Comparison of ENCODE assay signal across 1 cellular context in the genomic region with DNA sequence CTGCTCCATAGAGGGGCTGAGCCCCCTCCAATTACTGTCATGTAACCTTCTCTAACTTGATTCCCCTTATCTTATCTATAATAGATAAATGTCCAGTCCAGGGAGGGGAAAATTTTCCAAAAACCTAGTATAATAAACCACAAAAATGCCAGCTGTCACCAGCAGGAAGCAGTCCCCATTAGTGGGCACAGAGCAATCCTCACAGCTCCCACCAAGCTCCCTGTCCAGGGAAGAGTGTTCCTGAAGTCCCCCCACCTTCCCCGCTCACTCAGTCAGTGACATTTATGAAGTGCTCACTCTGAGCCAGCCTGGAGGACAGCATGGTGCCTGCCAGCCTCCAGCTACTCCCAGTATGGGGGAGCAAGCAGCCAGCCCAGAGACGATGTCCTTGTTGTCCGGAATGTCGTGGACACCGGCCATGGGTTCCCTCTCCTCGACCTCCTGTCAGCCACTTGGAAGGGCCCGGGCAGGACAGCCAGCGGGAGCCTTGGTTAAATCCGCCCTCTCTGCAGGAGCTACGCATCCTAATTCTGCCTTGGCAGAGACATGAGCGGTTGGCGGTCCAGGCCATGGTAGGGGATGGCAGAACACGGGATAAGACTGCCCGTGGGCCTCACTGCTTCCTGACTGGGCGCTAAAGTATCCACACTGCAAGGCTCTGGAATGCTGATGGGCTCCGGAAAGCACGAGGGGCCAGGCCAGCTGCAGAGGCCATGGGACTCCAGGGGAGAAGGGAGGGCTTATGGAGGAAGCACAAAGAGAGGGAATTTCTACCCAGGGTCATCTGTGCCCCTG.
TF ChIP-seq lines count a peak whose summit lies in the region.

No MANE protein-coding gene starts in this region.

TF ChIP-seq in WTC11, 78 proteins besides CTCF, POLR2A, EP300 and RAD21 (continued from another document):
- TF ChIP-seq, protein P1, sequence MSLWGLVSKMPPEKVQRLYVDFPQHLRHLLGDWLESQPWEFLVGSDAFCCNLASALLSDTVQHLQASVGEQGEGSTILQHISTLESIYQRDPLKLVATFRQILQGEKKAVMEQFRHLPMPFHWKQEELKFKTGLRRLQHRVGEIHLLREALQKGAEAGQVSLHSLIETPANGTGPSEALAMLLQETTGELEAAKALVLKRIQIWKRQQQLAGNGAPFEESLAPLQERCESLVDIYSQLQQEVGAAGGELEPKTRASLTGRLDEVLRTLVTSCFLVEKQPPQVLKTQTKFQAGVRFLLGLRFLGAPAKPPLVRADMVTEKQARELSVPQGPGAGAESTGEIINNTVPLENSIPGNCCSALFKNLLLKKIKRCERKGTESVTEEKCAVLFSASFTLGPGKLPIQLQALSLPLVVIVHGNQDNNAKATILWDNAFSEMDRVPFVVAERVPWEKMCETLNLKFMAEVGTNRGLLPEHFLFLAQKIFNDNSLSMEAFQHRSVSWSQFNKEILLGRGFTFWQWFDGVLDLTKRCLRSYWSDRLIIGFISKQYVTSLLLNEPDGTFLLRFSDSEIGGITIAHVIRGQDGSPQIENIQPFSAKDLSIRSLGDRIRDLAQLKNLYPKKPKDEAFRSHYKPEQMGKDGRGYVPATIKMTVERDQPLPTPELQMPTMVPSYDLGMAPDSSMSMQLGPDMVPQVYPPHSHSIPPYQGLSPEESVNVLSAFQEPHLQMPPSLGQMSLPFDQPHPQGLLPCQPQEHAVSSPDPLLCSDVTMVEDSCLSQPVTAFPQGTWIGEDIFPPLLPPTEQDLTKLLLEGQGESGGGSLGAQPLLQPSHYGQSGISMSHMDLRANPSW (CRISPR knock-in tag; conservative IDR thresholded peaks at IDR 0.05; ENCODE audit: low read depth) = no peak
- TF ChIP-seq, protein P2, sequence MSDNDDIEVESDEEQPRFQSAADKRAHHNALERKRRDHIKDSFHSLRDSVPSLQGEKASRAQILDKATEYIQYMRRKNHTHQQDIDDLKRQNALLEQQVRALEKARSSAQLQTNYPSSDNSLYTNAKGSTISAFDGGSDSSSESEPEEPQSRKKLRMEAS (CRISPR knock-in tag; IDR thresholded peaks at IDR 0.05) = no peak
- no peak for TF ChIP-seq SOX15 (CRISPR knock-in tag; IDR thresholded peaks at IDR 0.05)
- no peak for TF ChIP-seq OVOL2 (CRISPR knock-in tag; IDR thresholded peaks at IDR 0.05; ENCODE audit: borderline replicate concordance)
